Comparison of ENCODE assay signal across 14 cellular contexts in genomic region chr1:199856381-199856780, GRCh38.
"Had no signal": no experiment of that assay in that cellular context is flagged by ENCODE, and none has a peak within 500 bp of the region (broad histone marks: within the 10 kb centered on the region; RNA-seq: fewer than 3 reads in every experiment).

No MANE protein-coding gene starts in this region.

- ATAC-seq: activated CD4-positive, CD25-positive, alpha-beta regulatory T cell treated with anti-CD3 and anti-CD28 coated beads, Interleukin-2, amount 50 U/mL, for 24 hours; activated naive CD4-positive, alpha-beta T cell treated with anti-CD3 and anti-CD28 coated beads, Interleukin-2, amount 50 U/mL, for 72 hours; stimulated activated naive CD8-positive, alpha-beta T cell treated with anti-CD3 and anti-CD28 coated beads, Interleukin-15, amount 100 ng/mL, for 72 hours; T-helper 17 cell had no signal

- H2AFZ ChIP-seq: parathyroid adenoma had no signal

- H3K27ac Mint-ChIP-seq: activated naive CD4-positive, alpha-beta T cell treated with anti-CD3 and anti-CD28 coated beads, Interleukin-2, amount 50 U/mL, for 72 hours; activated T-cell treated with anti-CD3 and anti-CD28 coated beads, Interleukin-2, amount 50 U/mL, for 24 hours; stimulated activated naive CD8-positive, alpha-beta T cell treated with anti-CD3 and anti-CD28 coated beads, Interleukin-15, amount 100 ng/mL, for 72 hours; T-helper 17 cell had no signal

- H3K9ac ChIP-seq: parathyroid adenoma had no signal

- H3K27me3 ChIP-seq: dorsolateral prefrontal cortex, testis had no signal

- H3K9me3 ChIP-seq: testis had no signal

- H3K27ac ChIP-seq: dorsolateral prefrontal cortex, parathyroid adenoma, testis had no signal

- H3K4me1 ChIP-seq: parathyroid adenoma, testis had no signal

- H3K4me3 Mint-ChIP-seq: activated T-cell treated with anti-CD3 and anti-CD28 coated beads, Interleukin-2, amount 50 U/mL, for 24 hours; stimulated activated naive CD8-positive, alpha-beta T cell treated with anti-CD3 and anti-CD28 coated beads, Interleukin-15, amount 100 ng/mL, for 72 hours; T-helper 17 cell had no signal

- H3K9me3 Mint-ChIP-seq: activated T-cell treated with anti-CD3 and anti-CD28 coated beads, Interleukin-2, amount 50 U/mL, for 24 hours; stimulated activated naive CD8-positive, alpha-beta T cell treated with anti-CD3 and anti-CD28 coated beads, Interleukin-15, amount 100 ng/mL, for 72 hours had no signal

- H3K4me3 ChIP-seq: dorsolateral prefrontal cortex, testis had no signal

- H3K36me3 Mint-ChIP-seq: activated naive CD4-positive, alpha-beta T cell treated with anti-CD3 and anti-CD28 coated beads, Interleukin-2, amount 50 U/mL, for 72 hours had no signal

- H3K79me2 ChIP-seq: parathyroid adenoma had no signal

- DNase-seq: activated effector memory CD4-positive, alpha-beta T cell treated with Interleukin-2 at 50 U/mL for 16 hours; activated T-cell treated with anti-CD3 and anti-CD28 coated beads, Interleukin-2, amount 50 U/mL, for 24 hours; amygdala; cerebellar nuclear complex; dorsolateral prefrontal cortex; midbrain; stimulated activated CD4-positive, alpha-beta T cell treated with anti-CD3 and anti-CD28 coated beads, Interleukin-15, amount 100 ng/mL, for 24 hours; stimulated activated CD4-positive, alpha-beta T cell treated with anti-CD3 and anti-CD28 coated beads, Interleukin-4, amount 100 ng/mL, for 24 hours; stimulated activated naive CD8-positive, alpha-beta T cell treated with anti-CD3 and anti-CD28 coated beads, Interleukin-15, amount 100 ng/mL, for 72 hours; T-helper 17 cell; testis had no signal
